ENCODE assay signal across 13 cellular contexts in the genomic region with DNA sequence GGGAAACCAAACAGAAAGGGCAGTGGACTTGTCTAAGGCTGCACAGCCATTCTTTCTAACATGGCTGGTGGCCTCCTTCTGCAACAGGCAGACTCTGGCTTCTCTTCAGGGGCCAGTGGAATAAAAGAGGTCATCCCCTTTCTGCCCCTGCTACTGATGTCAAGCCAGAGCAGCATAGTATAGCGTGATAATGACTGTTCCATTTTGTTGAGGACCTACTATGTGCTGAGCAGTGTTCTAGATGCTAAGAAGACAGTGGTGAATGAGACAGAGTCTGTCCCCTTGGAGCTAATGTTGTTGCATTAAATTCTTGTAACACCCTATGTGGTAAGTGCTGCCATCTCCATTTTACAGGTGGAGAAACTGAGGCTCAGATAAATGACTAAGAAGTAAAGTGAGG. TPM values are rescaled to one million over a fixed set of nuclear protein-coding genes. Genes with fewer than 3 reads are reported as not detected.
A peak's percentile ranks its signal among the peaks of the same experiment; 100 is the strongest.
DNase-seq lines count a peak whose midpoint lies in the region; ATAC-seq and TF ChIP-seq lines count a peak whose summit lies in the region.
"Had no signal": no experiment of that assay in that cellular context is flagged by ENCODE, and none has a peak within 500 bp of the region (broad histone marks: within the 10 kb centered on the region; RNA-seq: fewer than 3 reads in every experiment).

No MANE protein-coding gene starts in this region.

- H3K36me3 Mint-ChIP-seq in MCF 10A (ENCODE audit: insufficient read depth, unreplicated experiment) (no peaks in the 10 kb centered on the region), endothelial cell (ENCODE audit: low read depth, unreplicated experiment) (no peaks in the 10 kb centered on the region), GM23338 (ENCODE audit: low read depth) (no peaks in the 10 kb centered on the region)

- H3K27me3 ChIP-seq in breast epithelium (no peaks in the 10 kb centered on the region), gastrocnemius medialis (no peaks in the 10 kb centered on the region), GM23338 (ENCODE audit: insufficient read depth) (no peaks in the 10 kb centered on the region)

- H2AFZ ChIP-seq in GM23338, result no peak overlapping the region

- H3K27ac ChIP-seq in breast epithelium, result peak overlapping the region; percentile 70 to 89
- peak overlapping the region; percentile 69; the same call in 1 of the 2 replicates for H3K27ac ChIP-seq in RWPE1
- H3K27ac ChIP-seq in gastrocnemius medialis, result peak overlapping the region in 3 of 4 donors; percentile 49 to 71 (median 57)
- H3K27ac ChIP-seq in GM23338 (ENCODE audit: low read depth), result no peak overlapping the region
- H3K27ac ChIP-seq: A549 had no signal

- H3F3A ChIP-seq in GM23338 (replicated peaks; ENCODE audit: low read depth), result no peaks in the 10 kb centered on the region

- H3K27ac Mint-ChIP-seq in MCF 10A (ENCODE audit: low read depth, unreplicated experiment) (no peak overlapping the region), endothelial cell (ENCODE audit: unreplicated experiment) (peak overlapping the region; percentile 72), GM23338 (no peak overlapping the region)
- H3K27ac Mint-ChIP-seq: CD4-positive, alpha-beta T cell had no signal

- BruUV-seq in MCF 10A (replicated peaks; lab: Mats Ljungman, UMichigan), result no TSS peak

- no peaks in the 10 kb centered on the region for H4K20me1 ChIP-seq in GM23338 (replicated peaks; ENCODE audit: insufficient read depth)

- no peak for TF ChIP-seq CTCF in breast epithelium (IDR thresholded peaks at IDR 0.05)
- TF ChIP-seq CTCF in MCF 10A (IDR thresholded peaks at IDR 0.05; ENCODE audit: unreplicated experiment), result no peak
- TF ChIP-seq CTCF in RWPE1 (conservative IDR thresholded peaks at IDR 0.05; ENCODE audit: low read depth), result no peak
- TF ChIP-seq CTCF in endothelial cell (IDR thresholded peaks at IDR 0.05; ENCODE audit: unreplicated experiment), result no peak
- no peak for TF ChIP-seq CTCF in gastrocnemius medialis (IDR thresholded peaks at IDR 0.05 in 4 of 5, conservative IDR thresholded peaks at IDR 0.05 in 1 of 5)
- no peak for TF ChIP-seq CTCF in GM23338 (conservative IDR thresholded peaks at IDR 0.05; ENCODE audit: low read depth in 2 of 2)

- in situ Hi-C loops in gastrocnemius medialis (cut with MboI; ENCODE audit: low sequenced_read_pairs in 4 of 4), result no loop called here

- H3K27me3 Mint-ChIP-seq in MCF 10A (ENCODE audit: insufficient read depth, unreplicated experiment) (no peaks in the 10 kb centered on the region), endothelial cell (ENCODE audit: unreplicated experiment) (peaks cover 5% of the 10 kb centered on the region), GM23338 (ENCODE audit: insufficient read depth, low read depth, poor library complexity) (peaks cover 30% of the 10 kb centered on the region)

- H3K4me1 Mint-ChIP-seq in MCF 10A (ENCODE audit: insufficient read depth, unreplicated experiment) (peaks cover 25% of the 10 kb centered on the region), endothelial cell (ENCODE audit: unreplicated experiment) (peaks cover 54% of the 10 kb centered on the region), GM23338 (peaks cover 41% of the 10 kb centered on the region)

- ATAC-seq in gastrocnemius medialis (no peak), GM18867 (IDR thresholded peaks at IDR 0.05; ENCODE audit: unreplicated experiment) (no peak), GM23338 (no peak)

- H3K9me3 Mint-ChIP-seq in MCF 10A (ENCODE audit: unreplicated experiment) (no peaks in the 10 kb centered on the region), endothelial cell (ENCODE audit: unreplicated experiment) (no peaks in the 10 kb centered on the region), GM23338 (no peaks in the 10 kb centered on the region)
- H3K9me3 Mint-ChIP-seq: CD4-positive, alpha-beta T cell had no signal

- no peaks in the 10 kb centered on the region for H3K36me3 ChIP-seq in breast epithelium
- no peaks in the 10 kb centered on the region for H3K36me3 ChIP-seq in gastrocnemius medialis
- no peaks in the 10 kb centered on the region for H3K36me3 ChIP-seq in GM23338 (ENCODE audit: insufficient read depth)

- CTCF ChIA-PET in MCF 10A (lab: Yijun Ruan, JAX) (interaction anchor here (0.6 kb wide), 1 partner anchor 8 kb away, joined by 3 read pairs; no protein-coding TSS in a partner anchor), RWPE1 (lab: Yijun Ruan, JAX) (no interaction called here)

- POLR2A ChIA-PET in MCF 10A (lab: Yijun Ruan, JAX) (no interaction called here), RWPE1 (lab: Yijun Ruan, JAX; ENCODE audit: low non-redundant PET) (no interaction called here)

- no peaks in the 10 kb centered on the region for H3K79me2 ChIP-seq in GM23338 (replicated peaks; ENCODE audit: insufficient read depth)

- H3K4me3 Mint-ChIP-seq in MCF 10A (ENCODE audit: unreplicated experiment) (no peak overlapping the region), endothelial cell (ENCODE audit: unreplicated experiment) (no peak overlapping the region), GM23338 (no peak overlapping the region)
- H3K4me3 Mint-ChIP-seq: CD4-positive, alpha-beta T cell had no signal

- H3K4me3 ChIP-seq in breast epithelium, result no peak overlapping the region
- no peak overlapping the region for H3K4me3 ChIP-seq in gastrocnemius medialis
- no peak overlapping the region for H3K4me3 ChIP-seq in GM23338
- H3K4me3 ChIP-seq: A549 had no signal

- peaks cover 4 to 7% of the 10 kb centered on the region in 2 donors for H3K4me1 ChIP-seq in breast epithelium
- H3K4me1 ChIP-seq in gastrocnemius medialis, result peaks cover 8 to 13% of the 10 kb centered on the region in 2 donors
- peaks cover 31% of the 10 kb centered on the region for H3K4me1 ChIP-seq in GM23338 (ENCODE audit: insufficient read depth)
- H3K4me1 ChIP-seq: A549 had no signal

- intact Hi-C loops in breast epithelium (cut with DNase I; ENCODE audit: low total_unique reads) (no loop called here), MCF 10A (cut with micrococcal nuclease) (no loop called here), gastrocnemius medialis (cut with DNase I; ENCODE audit: low total_unique reads) (no loop called here)

- no peak overlapping the region for H3K4me2 ChIP-seq in GM23338
- H3K4me2 ChIP-seq: A549 had no signal

- H3K9me3 ChIP-seq in breast epithelium, result no peaks in the 10 kb centered on the region
- H3K9me3 ChIP-seq in gastrocnemius medialis, result no peaks in the 10 kb centered on the region
- H3K9me3 ChIP-seq: A549, Caco-2 had no signal

- DNase-seq in breast epithelium (ENCODE audit: low spot score in 2 of 2) (no peak), MCF 10A (ENCODE audit: unreplicated experiment) (no peak), RWPE1 (ENCODE audit: low spot score) (no peak), endothelial cell (ENCODE audit: low spot score) (no peak), gastrocnemius medialis (no peak), GM23338 (ENCODE audit: low spot score) (no peak), NCI-H2107 treated with DMSO at 0.1 percent for 48 hours (lab: John Stamatoyannopoulos, UW; ENCODE audit: unreplicated experiment) (no peak)
- DNase-seq: AML-193; Caco-2; CD4-positive, alpha-beta T cell; HCEC 1CT had no signal

- no peaks in the 10 kb centered on the region for H3K9me2 ChIP-seq in GM23338 (ENCODE audit: insufficient read depth)

- no peak for TF ChIP-seq POLR2A in breast epithelium (IDR thresholded peaks at IDR 0.05)
- TF ChIP-seq POLR2A in gastrocnemius medialis (IDR thresholded peaks at IDR 0.05), result no peak

TF ChIP-seq in GM23338, 12 proteins besides CTCF, POLR2A, EP300 and RAD21:
- no peak for TF ChIP-seq EZH2 (IDR thresholded peaks at IDR 0.05; ENCODE audit: low read depth, unreplicated experiment)
- no peak for TF ChIP-seq POLR2AphosphoS5 (IDR thresholded peaks at IDR 0.05; ENCODE audit: low read depth)
- no peak for TF ChIP-seq EZH2phosphoT487 (IDR thresholded peaks at IDR 0.05; ENCODE audit: unreplicated experiment)
- TF ChIP-seq NANOG (IDR thresholded peaks at IDR 0.05; ENCODE audit: borderline replicate concordance), result no peak
- TF ChIP-seq, protein P1, sequence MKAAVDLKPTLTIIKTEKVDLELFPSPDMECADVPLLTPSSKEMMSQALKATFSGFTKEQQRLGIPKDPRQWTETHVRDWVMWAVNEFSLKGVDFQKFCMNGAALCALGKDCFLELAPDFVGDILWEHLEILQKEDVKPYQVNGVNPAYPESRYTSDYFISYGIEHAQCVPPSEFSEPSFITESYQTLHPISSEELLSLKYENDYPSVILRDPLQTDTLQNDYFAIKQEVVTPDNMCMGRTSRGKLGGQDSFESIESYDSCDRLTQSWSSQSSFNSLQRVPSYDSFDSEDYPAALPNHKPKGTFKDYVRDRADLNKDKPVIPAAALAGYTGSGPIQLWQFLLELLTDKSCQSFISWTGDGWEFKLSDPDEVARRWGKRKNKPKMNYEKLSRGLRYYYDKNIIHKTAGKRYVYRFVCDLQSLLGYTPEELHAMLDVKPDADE (IDR thresholded peaks at IDR 0.05), result no peak

RNA-seq across cellular contexts. Expression of a gene that starts 15.7 kb away (rescaled TPM):
- 10 to 100 TPM in 2 of 3 donors, 1 to 10 TPM in 1; 1.9 to 11.7 (median 10.8) TPM for total RNA-seq in breast epithelium
- total RNA-seq in MCF 10A (2022), result 25.2 and 57.7 TPM in 2 replicates
- total RNA-seq in endothelial cell (ENCODE audit: unreplicated experiment), result 9.7 TPM
- 1 to 10 TPM in 2 of 4 donors, under 1 TPM in 2; 0.68 to 4.9 (median 1.4) TPM for total RNA-seq in gastrocnemius medialis
- total RNA-seq in GM23338 (2014; rRNA removed; shearing (Covaris generic)), result 7.0 and 10.3 TPM in 2 replicates
- polyA plus RNA-seq in GM23338 (2016; fragmentation: Nextera tagmentation; extraction: Ambion mirVana), result 1.6 and 1.8 TPM in 2 replicates
- total RNA-seq: CD4-positive, alpha-beta T cell had no signal
